16 cellular contexts compared by ENCODE assay signal in genomic region chr3:155619118-155619915, GRCh38.
DNase-seq lines count a peak whose midpoint lies in the region; ATAC-seq, FAIRE-seq and TF ChIP-seq lines count a peak whose summit lies in the region.
"Had no signal": no experiment of that assay in that cellular context is flagged by ENCODE, and none has a peak within 500 bp of the region (broad histone marks: within the 10 kb centered on the region; RNA-seq: fewer than 3 reads in every experiment).

No MANE protein-coding gene starts in this region.

- TF ChIP-seq EP300 in H1 (IDR thresholded peaks at IDR 0.05; ENCODE audit: borderline replicate concordance in 1 of 2, low read depth in 2 of 2, low read length in 2 of 2) = no peak

- peak overlapping the region; percentile 93; the same call in 1 of the 2 replicates for H2BK5ac ChIP-seq in H1 (ENCODE audit: low read depth, low read length)

- H3K18ac ChIP-seq in H1 (ENCODE audit: extremely low read depth, low read length) = no peak overlapping the region; the same call in 1 of the 2 replicates

- H3K9ac ChIP-seq in HUES6 (ENCODE audit: low read length) = no peak overlapping the region
- H3K9ac ChIP-seq in H1 (replicated peaks in 1 of 4; ENCODE audit: extremely low read depth in 1 of 4, low read depth in 3 of 4, low read length in 3 of 4) = no peak overlapping the region
- no peak overlapping the region for H3K9ac ChIP-seq in Karpas-422 (ENCODE audit: low read length)

- H3K4me2 ChIP-seq in H1 (ENCODE audit: insufficient read depth in 1 of 2, low read depth in 2 of 2, low read length in 2 of 2) (peak overlapping the region; percentile 9 to 29; a peak in 2 of 4 replicates), Karpas-422 (ENCODE audit: low read depth, low read length, poor library complexity, severe bottlenecking) (no peak overlapping the region)

- H3K9me3 ChIP-seq in HUES6 (ENCODE audit: control insufficient read depth, insufficient read depth, low read depth, low read length) = peaks cover 29% of the 10 kb centered on the region
- H3K9me3 ChIP-seq in H1 (ENCODE audit: insufficient read depth in 2 of 2, low read depth in 1 of 2, low read length in 1 of 2) = peaks cover 8 to 19% of the 10 kb centered on the region in 2 experiments
- peaks cover 0 to 2% of the 10 kb centered on the region in 2 donors for H3K9me3 ChIP-seq in ascending aorta
- H3K9me3 ChIP-seq in Karpas-422 (ENCODE audit: low read length) = no peaks in the 10 kb centered on the region

- H2AFZ ChIP-seq in H1 (ENCODE audit: low read length) (no peak overlapping the region), Karpas-422 (ENCODE audit: low read length) (no peak overlapping the region)

- H3K79me2 ChIP-seq in H1 (ENCODE audit: control insufficient read depth in 1 of 2, insufficient read depth in 2 of 2, low read length in 2 of 2) (peaks cover 0 to 7% of the 10 kb centered on the region in 2 experiments; a peak in 2 of 4 replicates), Karpas-422 (ENCODE audit: low read length) (no peaks in the 10 kb centered on the region)

- POLR2A ChIA-PET in H1 (lab: Charles Lee; ENCODE audit: partially characterized antibody) = interaction anchor here (1.6 kb wide), 1 partner anchor 13 kb away, joined by 4 read pairs; no protein-coding TSS in a partner anchor

- no peak overlapping the region for H3K23ac ChIP-seq in H1 (ENCODE audit: insufficient read length)

- FAIRE-seq in H1 (lab: Jason Lieb, UNC) = peak; percentile 98
- FAIRE-seq: D721Med had no signal

- H3K79me1 ChIP-seq in H1 (ENCODE audit: low read depth, low read length) = no peaks in the 10 kb centered on the region

- peak; percentile 15 to 32; a peak in 2 of 4 replicates for TF ChIP-seq RAD21 in H1 (IDR thresholded peaks at IDR 0.05 in 1 of 2, conservative IDR thresholded peaks at IDR 0.05 in 1 of 2; ENCODE audit: low read depth in 2 of 2, low read length in 2 of 2)

- no peak overlapping the region for H3K14ac ChIP-seq in H1 (ENCODE audit: insufficient read length)

- 0 out of 2 replicates have a peak, but pooled peaks cover 1% of the 10 kb centered on the region for H3K23me2 ChIP-seq in H1 (ENCODE audit: low read depth, low read length)

- peak overlapping the region; percentile 99 for H2BK20ac ChIP-seq in H1 (ENCODE audit: low read length)

- no peaks in the 10 kb centered on the region for H3K36me3 ChIP-seq in H7 (replicated peaks; ENCODE audit: control insufficient read depth, insufficient read depth, low read length)
- H3K36me3 ChIP-seq in HUES6 (ENCODE audit: control insufficient read depth, insufficient read depth, low read length) = no peaks in the 10 kb centered on the region
- peaks cover 0 to 17% (median 6%) of the 10 kb centered on the region in 4 experiments; a peak in 3 of 8 replicates for H3K36me3 ChIP-seq in H1 (ENCODE audit: control insufficient read depth in 2 of 4, insufficient read depth in 4 of 4, low read length in 3 of 4)
- no peaks in the 10 kb centered on the region for H3K36me3 ChIP-seq in ascending aorta
- no peaks in the 10 kb centered on the region for H3K36me3 ChIP-seq in Karpas-422 (ENCODE audit: insufficient read depth, low read length)
- H3K36me3 ChIP-seq: Peyer's patch had no signal

- TF ChIP-seq POLR2A in H1 (IDR thresholded peaks at IDR 0.05; ENCODE audit: control extremely low read depth in 1 of 2, low read depth in 2 of 2, low read length in 2 of 2) = no peak

- no peaks in the 10 kb centered on the region for H3K9me2 ChIP-seq in Karpas-422 (replicated peaks; ENCODE audit: insufficient read depth, low read length)

- peak overlapping the region; percentile 95 for H2BK12ac ChIP-seq in H1 (ENCODE audit: low read depth, low read length)

- DNase-seq in H7 (peak; percentile 46), H1 (ENCODE audit: low read depth in 1 of 2, low spot score in 2 of 2) (peak in 1 of 2 experiments; percentile 54), islet precursor cell (peak; percentile 58), ascending aorta (ENCODE audit: low spot score in 2 of 2) (no peak), NCI-H128 (lab: John Stamatoyannopoulos, UW; ENCODE audit: unreplicated experiment) (no peak), Karpas-422 (no peak)
- DNase-seq: CD4-positive, alpha-beta T cell; GOT3; Kasumi-1; MV-4-11; NCI-H146; Peyer's patch; Right ventricle myocardium superior had no signal

- H3K56ac ChIP-seq in H1 (replicated peaks; ENCODE audit: insufficient read length, low read depth, low read length) = no peak overlapping the region

- H2AK5ac ChIP-seq in H1 (ENCODE audit: low read depth, low read length) = peak overlapping the region; percentile 97; the same call in 1 of the 2 replicates

- intact Hi-C loops in ascending aorta (cut with DNase I) = no loop called here

- H3K4me3 ChIP-seq in H7 (ENCODE audit: insufficient read depth, low read depth, low read length) (no peak overlapping the region), HUES6 (ENCODE audit: low read depth, low read length) (no peak overlapping the region), H1 (ENCODE audit: extremely low read depth in 1 of 4, insufficient read depth in 2 of 4, low read depth in 3 of 4, low read length in 4 of 4) (peak overlapping the region in 1 of 4 experiments; percentile 20; a peak in 1 of 8 replicates), ascending aorta (no peak overlapping the region), Karpas-422 (ENCODE audit: low read length) (no peak overlapping the region)
- H3K4me3 ChIP-seq: Peyer's patch had no signal

- peaks cover 22% of the 10 kb centered on the region for H3K4me1 ChIP-seq in HUES6 (ENCODE audit: control insufficient read depth, insufficient read depth, low read length)
- peaks cover 4 to 16% (median 10%) of the 10 kb centered on the region in 4 experiments; a peak in 5 of 7 replicates for H3K4me1 ChIP-seq in H1 (replicated peaks in 1 of 4; ENCODE audit: control insufficient read depth in 3 of 4, insufficient read depth in 4 of 4, low read length in 3 of 4)
- no peaks in the 10 kb centered on the region for H3K4me1 ChIP-seq in ascending aorta
- H3K4me1 ChIP-seq in Karpas-422 (ENCODE audit: low read length) = no peaks in the 10 kb centered on the region
- H3K4me1 ChIP-seq: Peyer's patch had no signal

- no peak overlapping the region for H2BK15ac ChIP-seq in H1 (ENCODE audit: low read length)

- H3K27me3 ChIP-seq in H7 (ENCODE audit: control insufficient read depth, insufficient read depth, low read length) = no peaks in the 10 kb centered on the region
- no peaks in the 10 kb centered on the region for H3K27me3 ChIP-seq in HUES6 (ENCODE audit: control insufficient read depth, insufficient read depth, low read length)
- no peaks in the 10 kb centered on the region for H3K27me3 ChIP-seq in H1 (replicated peaks in 1 of 4; ENCODE audit: control insufficient read depth in 3 of 4, extremely low read depth in 1 of 4, insufficient read depth in 3 of 4, low read length in 3 of 4)
- no peaks in the 10 kb centered on the region for H3K27me3 ChIP-seq in ascending aorta
- no peaks in the 10 kb centered on the region for H3K27me3 ChIP-seq in Karpas-422 (ENCODE audit: low read length)
- H3K27me3 ChIP-seq: Peyer's patch had no signal

- no peak overlapping the region for H3K4ac ChIP-seq in H1 (replicated peaks; ENCODE audit: insufficient read length, low read depth, low read length)

- peak overlapping the region; percentile 99 for H2BK120ac ChIP-seq in H1 (replicated peaks; ENCODE audit: low read depth, low read length)

- CTCF ChIA-PET in H1 (lab: Charles Lee; ENCODE audit: partially characterized antibody) = interaction anchor here (0.7 to 1.6 kb wide), 2 partner anchors 83 to 1708 kb away, joined by 3 to 6 read pairs; no protein-coding TSS in a partner anchor

- TF ChIP-seq CTCF in H1 (IDR thresholded peaks at IDR 0.05; ENCODE audit: control extremely low read depth in 1 of 3, insufficient read depth in 1 of 3, low read depth in 1 of 3, low read length in 3 of 3) = no peak
- TF ChIP-seq CTCF in ascending aorta (IDR thresholded peaks at IDR 0.05) = no peak

- H4K20me1 ChIP-seq in H1 (replicated peaks in 1 of 2; ENCODE audit: control insufficient read depth in 1 of 2, insufficient read depth in 2 of 2, low read length in 2 of 2) (no peaks in the 10 kb centered on the region), Karpas-422 (ENCODE audit: insufficient read depth, low read depth, low read length) (no peaks in the 10 kb centered on the region)

- H4K5ac ChIP-seq in H1 (ENCODE audit: insufficient read length, low read depth, low read length) = peak overlapping the region; percentile 78

- ATAC-seq in HG03039 (IDR thresholded peaks at IDR 0.05; ENCODE audit: unreplicated experiment) = no peak

- no peak overlapping the region for H4K8ac ChIP-seq in H1 (ENCODE audit: extremely low read depth, insufficient read depth, low read length)

- H3K27ac ChIP-seq in HUES6 (ENCODE audit: low read depth, low read length) (peak overlapping the region; percentile 75; the same call in 1 of the 2 replicates), H1 (ENCODE audit: low read depth, low read length) (0 out of 2 replicates have a peak overlapping the region, but pooled peaks have one; percentile 18), ascending aorta (no peak overlapping the region), Karpas-422 (ENCODE audit: low read length) (no peak overlapping the region)
- H3K27ac ChIP-seq: Peyer's patch had no signal

- peak overlapping the region; percentile 93 for H4K91ac ChIP-seq in H1 (replicated peaks; ENCODE audit: insufficient read length, low read length)

TF ChIP-seq in H1, 55 proteins besides CTCF, POLR2A, EP300 and RAD21 (continues in another document):
- TF ChIP-seq SIN3A (conservative IDR thresholded peaks at IDR 0.05 in 1 of 2, IDR thresholded peaks at IDR 0.05 in 1 of 2; ENCODE audit: low read depth in 1 of 2, low read length in 2 of 2) = no peak

Comparison
In these comparisons a context has a peak if more than half of its experiments do, and no peak if none do; other contexts are left out.
1. DNase-seq: peak in H7 (single experiment) and islet precursor cell (single experiment); none in ascending aorta (0 of 2), NCI-H128 (single experiment) and Karpas-422 (single experiment).
2. H3K27ac ChIP-seq: peak in HUES6 (single experiment) and H1 (single experiment); none in ascending aorta (0 of 2) and Karpas-422 (single experiment).